In genomic region chr3:195931582-195932273, GRCh38 we compare ENCODE assay signal across 2 cellular contexts.
TF ChIP-seq lines count a peak whose summit lies in the region.

No MANE protein-coding gene starts in this region.

TF ChIP-seq in A549, 52 proteins besides CTCF, POLR2A, EP300 and RAD21 (continued from another document):
- TF ChIP-seq ESRRA (IDR thresholded peaks at IDR 0.05; ENCODE audit: borderline replicate concordance, low read length): no peak

TF ChIP-seq in HepG2, 621 proteins besides CTCF, POLR2A, EP300 and RAD21 (continued from another document and continues in another):
- TF ChIP-seq DMTF1 (CRISPR knock-in tag; IDR thresholded peaks at IDR 0.05) (no peak), ZNF597 (CRISPR knock-in tag; IDR thresholded peaks at IDR 0.05) (no peak), CBX5 (CRISPR knock-in tag; IDR thresholded peaks at IDR 0.05; ENCODE audit: borderline replicate concordance) (no peak), JARID2 (CRISPR knock-in tag; IDR thresholded peaks at IDR 0.05; ENCODE audit: insufficient replicate concordance) (no peak), NR3C1 (CRISPR knock-in tag; IDR thresholded peaks at IDR 0.05) (no peak), BCL3 (CRISPR knock-in tag; IDR thresholded peaks at IDR 0.05) (no peak), HDAC1 (CRISPR knock-in tag; IDR thresholded peaks at IDR 0.05) (0 out of 2 replicates have a peak, but pooled peaks have one; percentile 22), BCL6 (CRISPR knock-in tag; IDR thresholded peaks at IDR 0.05) (peak; percentile 57), ZNF574 (CRISPR knock-in tag; IDR thresholded peaks at IDR 0.05) (no peak), ZNF816 (CRISPR knock-in tag; IDR thresholded peaks at IDR 0.05; ENCODE audit: borderline replicate concordance) (no peak), SAP130 (CRISPR knock-in tag; IDR thresholded peaks at IDR 0.05; ENCODE audit: low read depth) (peak; percentile 11; the same call in 1 of the 2 replicates), CEBPB (IDR thresholded peaks at IDR 0.05; ENCODE audit: borderline replicate concordance, low read depth, low read length) (no peak), ZFAT (CRISPR knock-in tag; conservative IDR thresholded peaks at IDR 0.05) (no peak), NKX3-1 (CRISPR knock-in tag; IDR thresholded peaks at IDR 0.05) (no peak), ZNF143 (CRISPR knock-in tag; IDR thresholded peaks at IDR 0.05) (no peak), SNRNP70 (IDR thresholded peaks at IDR 0.05; ENCODE audit: low read depth, low read length) (no peak), DRAP1 (CRISPR knock-in tag; IDR thresholded peaks at IDR 0.05) (no peak), LRRFIP1 (CRISPR knock-in tag; conservative IDR thresholded peaks at IDR 0.05) (no peak), ZNF318 (CRISPR knock-in tag; IDR thresholded peaks at IDR 0.05) (no peak), HNF4A (CRISPR knock-in tag; IDR thresholded peaks at IDR 0.05) (peak; percentile 31; the same call in 1 of the 2 replicates), ZNF430 (CRISPR knock-in tag; IDR thresholded peaks at IDR 0.05) (no peak), ZNF142 (CRISPR knock-in tag; IDR thresholded peaks at IDR 0.05) (no peak), ZNF263 (CRISPR knock-in tag; IDR thresholded peaks at IDR 0.05) (no peak), MAFK (conservative IDR thresholded peaks at IDR 0.05 in 1 of 2, IDR thresholded peaks at IDR 0.05 in 1 of 2; ENCODE audit: low read length in 2 of 2) (no peak)
